7 cellular contexts compared by ENCODE assay signal in the genomic region with DNA sequence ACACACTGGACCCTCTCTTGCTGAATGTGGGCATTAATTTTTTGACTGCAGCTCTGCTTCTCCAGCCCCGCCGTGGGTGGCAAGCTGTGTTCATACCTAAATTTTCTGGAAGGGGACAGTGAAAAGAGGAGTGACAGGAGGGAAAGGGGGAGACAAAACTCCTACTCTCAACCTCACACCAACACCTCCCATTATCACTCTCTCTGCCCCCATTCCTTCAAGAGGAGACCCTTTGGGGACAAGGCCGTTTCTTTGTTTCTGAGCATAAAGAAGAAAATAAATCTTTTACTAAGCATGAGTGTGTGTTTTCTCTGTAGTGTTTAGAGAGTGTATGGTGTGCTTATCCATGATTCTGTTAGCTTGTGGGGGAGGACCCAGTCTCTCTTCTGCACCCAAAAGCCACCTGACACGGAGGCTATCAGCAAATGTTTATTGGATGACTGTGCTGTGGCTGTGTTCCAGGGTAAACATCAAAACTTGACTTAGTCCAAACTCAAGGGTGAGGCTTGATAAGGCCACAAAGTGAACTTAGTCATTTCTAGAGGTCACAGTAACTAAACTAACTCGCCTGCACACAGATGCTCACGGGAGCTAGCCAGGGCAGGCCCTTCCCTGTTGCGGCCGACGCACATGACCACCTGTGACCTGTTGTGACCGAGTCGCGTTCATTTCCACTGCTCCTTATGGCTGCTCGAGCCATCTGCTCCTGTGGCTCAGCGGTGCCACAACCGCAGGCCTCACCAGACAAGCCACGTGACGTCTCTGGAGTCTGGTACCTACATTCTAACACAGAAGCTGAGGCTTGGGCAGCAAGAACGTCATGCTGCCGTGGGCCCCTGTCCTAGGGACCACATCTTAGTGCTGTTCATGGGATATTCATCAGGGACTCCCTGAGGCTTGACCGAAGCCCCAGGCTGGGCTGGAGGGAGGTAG. TPM values are rescaled to one million over a fixed set of nuclear protein-coding genes. Genes with fewer than 3 reads are reported as not detected.
DNase-seq lines count a peak whose midpoint lies in the region; ATAC-seq, FAIRE-seq and TF ChIP-seq lines count a peak whose summit lies in the region.

No MANE protein-coding gene starts in this region.

- no peaks in the 10 kb centered on the region for H3K9me3 ChIP-seq in fibroblast of lung (ENCODE audit: control insufficient read depth, insufficient read depth, low read depth, low read length)

- no peaks in the 10 kb centered on the region for H4K20me1 ChIP-seq in fibroblast of lung (ENCODE audit: control insufficient read depth, extremely low read depth, insufficient read depth, low read length)

- H3K36me3 ChIP-seq in fibroblast of lung (ENCODE audit: control insufficient read depth, insufficient read depth, low read length): no peaks in the 10 kb centered on the region

- H3K4me3 ChIP-seq in fibroblast of lung (replicated peaks in 1 of 4; ENCODE audit: control extremely low read depth in 1 of 4, insufficient read depth in 1 of 4, low read depth in 3 of 4, low read length in 4 of 4): no peak overlapping the region

- peak; percentile 51 for DNase-seq in H54 (ENCODE audit: insufficient read length, low spot score)
- DNase-seq in RPMI8226: peak; percentile 90
- peak; percentile 39 to 60 for DNase-seq in fibroblast of lung (ENCODE audit: low read depth in 2 of 2)
- no peak for DNase-seq in sciatic nerve (ENCODE audit: low spot score)

- H3K4me1 ChIP-seq in fibroblast of lung (ENCODE audit: control insufficient read depth, extremely low read depth, insufficient read depth, low read length): peaks cover 4% of the 10 kb centered on the region

- H3K4me2 ChIP-seq in fibroblast of lung (ENCODE audit: extremely low read depth, insufficient read depth, low read length): no peak overlapping the region

- no peaks in the 10 kb centered on the region for H3K27me3 ChIP-seq in fibroblast of lung (ENCODE audit: control insufficient read depth, insufficient read depth, low read length)

- H2AFZ ChIP-seq in fibroblast of lung (ENCODE audit: low read length): no peak overlapping the region

- no peak overlapping the region for H3K9ac ChIP-seq in fibroblast of lung (ENCODE audit: insufficient read depth, low read length)

- intact Hi-C loops in sciatic nerve (cut with DNase I): no loop called here

- no peak overlapping the region for H3K27ac ChIP-seq in fibroblast of lung (ENCODE audit: insufficient read depth, low read length)

- FAIRE-seq in H54 (lab: Jason Lieb, UNC): peak; percentile 62

- no peak for TF ChIP-seq CTCF in fibroblast of lung (conservative IDR thresholded peaks at IDR 0.05 in 1 of 2, IDR thresholded peaks at IDR 0.05 in 1 of 2; ENCODE audit: low read depth in 1 of 2, low read length in 2 of 2)

- ATAC-seq in sciatic nerve (peak; percentile 68), GM21447 (IDR thresholded peaks at IDR 0.05; ENCODE audit: unreplicated experiment) (no peak), HG02970 (IDR thresholded peaks at IDR 0.05; ENCODE audit: low FRiP score, unreplicated experiment) (no peak), HG03196 (IDR thresholded peaks at IDR 0.05; ENCODE audit: unreplicated experiment) (no peak)

- no peak for TF ChIP-seq POLR2A in H54 (IDR thresholded peaks at IDR 0.05; ENCODE audit: low read depth, low read length)

- H3K79me2 ChIP-seq in fibroblast of lung (ENCODE audit: control insufficient read depth, insufficient read depth, low read length): no peaks in the 10 kb centered on the region

RNA-seq across cellular contexts. Expression of a gene that starts 9.8 kb away (rescaled TPM):
- total RNA-seq in fibroblast of lung: 9.2 and 10.8 TPM in 2 replicates
- polyA plus RNA-seq in fibroblast of lung: 29.1 and 29.6 TPM in 2 replicates
- 24.9 and 27.0 TPM in 2 replicates for polyA plus RNA-seq in fibroblast of lung (2012)
- polyA minus RNA-seq in fibroblast of lung (ENCODE audit: low replicate concordance): 15.7 and 23.2 TPM in 2 replicates
- total RNA-seq in sciatic nerve: 14.3 TPM

RNA-seq across cellular contexts. Expression of a gene that starts 11.0 kb away (rescaled TPM):
- total RNA-seq in fibroblast of lung: 2.8 and 3.3 TPM in 2 replicates
- 4.6 and 8.3 TPM in 2 replicates for polyA plus RNA-seq in fibroblast of lung
- polyA plus RNA-seq in fibroblast of lung (2012): 9.1 and 13.7 TPM in 2 replicates
- 19.5 and 23.8 TPM in 2 replicates for polyA minus RNA-seq in fibroblast of lung (ENCODE audit: low replicate concordance)
- total RNA-seq in sciatic nerve: 107 TPM

RNA-seq across cellular contexts. Expression of a gene that starts 17.5 kb away (rescaled TPM):
- total RNA-seq in fibroblast of lung (16.0 and 16.4 TPM in 2 replicates), sciatic nerve (40.9 TPM)
- 8.6 and 13.1 TPM in 2 replicates for polyA plus RNA-seq in fibroblast of lung
- polyA plus RNA-seq in fibroblast of lung (2012): 21.3 and 28.9 TPM in 2 replicates
- polyA minus RNA-seq in fibroblast of lung (ENCODE audit: low replicate concordance): 84.2 and 148 TPM in 2 replicates

RNA-seq across cellular contexts. Expression of a gene that starts 18.2 kb away (rescaled TPM):
- total RNA-seq in fibroblast of lung: under 0.01 and 0.51 TPM in 2 replicates
- 0.05 and 0.11 TPM in 2 replicates for polyA plus RNA-seq in fibroblast of lung
- 0.05 and 0.12 TPM in 2 replicates for polyA plus RNA-seq in fibroblast of lung (2012)
- polyA minus RNA-seq in fibroblast of lung (ENCODE audit: low replicate concordance): 1.4 TPM in 1 of 2 replicates, not detected in the other
- 3.3 TPM for total RNA-seq in sciatic nerve

RNA-seq across cellular contexts. Expression of a gene that starts 18.3 kb away (rescaled TPM):
- total RNA-seq in fibroblast of lung (0.83 and 4.1 TPM in 2 replicates), sciatic nerve (30.3 TPM)
- polyA plus RNA-seq in fibroblast of lung: 2.0 and 2.4 TPM in 2 replicates
- polyA plus RNA-seq in fibroblast of lung (2012): 1.8 and 2.3 TPM in 2 replicates
- 3.2 and 8.8 TPM in 2 replicates for polyA minus RNA-seq in fibroblast of lung (ENCODE audit: low replicate concordance)

Comparison
In these comparisons a context has a peak if more than half of its experiments do, and no peak if none do; other contexts are left out.
1. RNA of a gene that starts 11.0 kb away (total RNA-seq): 107 TPM in sciatic nerve (single experiment); 2.8 to 3.3 TPM in fibroblast of lung; every median in the first group is over 10 times any median in the second.